Comparison of ENCODE assay signal across 8 cellular contexts in the genomic region with DNA sequence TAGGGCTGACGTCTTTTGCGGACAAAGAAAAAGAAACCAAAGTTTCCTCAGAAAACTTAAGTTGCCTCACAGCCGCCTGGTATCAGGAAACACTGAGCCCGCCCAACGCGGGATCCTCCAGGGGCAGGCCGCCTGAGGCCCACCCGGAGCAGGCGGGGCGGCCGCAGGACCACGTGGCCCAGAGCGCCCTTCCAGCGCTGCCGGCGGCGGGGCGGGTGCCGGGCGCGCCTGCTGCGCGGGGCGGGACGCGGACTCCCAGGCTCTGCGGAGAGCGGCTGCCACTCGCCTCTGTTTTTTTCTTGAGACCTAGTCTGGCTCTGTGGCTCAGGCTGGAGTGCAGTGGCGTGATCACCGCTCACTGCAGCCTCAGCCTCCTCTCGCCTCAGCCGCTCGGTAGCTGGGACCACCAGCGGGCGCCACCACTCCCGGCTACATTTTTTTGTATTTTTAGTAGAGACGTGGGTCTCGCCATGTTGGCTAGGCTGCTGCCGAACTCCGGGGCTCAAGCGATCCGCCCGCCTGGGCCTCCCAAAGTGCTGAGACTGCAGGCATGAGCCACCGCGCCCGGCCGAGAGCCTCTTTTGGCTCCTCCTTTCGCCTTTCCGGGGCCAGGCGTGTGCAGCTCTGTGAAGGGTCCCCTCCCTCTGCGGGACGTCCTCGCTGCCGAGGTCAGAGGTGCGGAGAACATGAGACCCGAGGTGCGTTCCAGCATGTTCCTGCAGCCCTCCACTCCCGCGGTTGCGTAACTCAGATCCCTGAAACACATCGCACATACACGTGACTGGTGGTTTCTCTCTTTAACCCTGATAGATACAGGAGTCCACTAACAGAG. TPM values are rescaled to one million over a fixed set of nuclear protein-coding genes. Genes with fewer than 3 reads are reported as not detected.
DNase-seq lines count a peak whose midpoint lies in the region; ATAC-seq, FAIRE-seq and TF ChIP-seq lines count a peak whose summit lies in the region.

No MANE protein-coding gene starts in this region.

- peak overlapping the region; percentile 35 for H2AFZ ChIP-seq in neuronal stem cell (ENCODE audit: low read length)

- H3K23ac ChIP-seq in neuronal stem cell (ENCODE audit: low read depth, low read length, poor library complexity), result no peak overlapping the region

- H3K4me2 ChIP-seq in neuronal stem cell (ENCODE audit: insufficient read depth, low read length, poor library complexity, severe bottlenecking), result peak overlapping the region; percentile 58

- H4K91ac ChIP-seq in neuronal stem cell (ENCODE audit: low read depth, low read length, poor library complexity), result peak overlapping the region; percentile 94

- peak overlapping the region; percentile 93 for H4K8ac ChIP-seq in neuronal stem cell (ENCODE audit: low read depth, low read length)

- peak; percentile 16 for TF ChIP-seq EP300 in suprapubic skin (IDR thresholded peaks at IDR 0.05)

- WGBS in neuronal stem cell (ENCODE audit: extremely low coverage in 2 of 2, insufficient read length in 2 of 2, insufficient replicate concordance in 1 of 2), 2 donors, result no CpG with 5 or more reads among the region's 63 CpGs
- 0% methylated on average over 39 of the region's 63 CpGs for WGBS in suprapubic skin

- peak; percentile 73 for ATAC-seq in GM21360 (IDR thresholded peaks at IDR 0.05; ENCODE audit: unreplicated experiment)

- H3K27ac ChIP-seq in SJCRH30, result peak overlapping the region; percentile 54
- H3K27ac ChIP-seq in neuronal stem cell (replicated peaks; ENCODE audit: low read length), result peak overlapping the region; percentile 70
- H3K27ac ChIP-seq in suprapubic skin, result peak overlapping the region; percentile 95

- H3K27me3 ChIP-seq in SJCRH30 (no peaks in the 10 kb centered on the region), neuronal stem cell (ENCODE audit: control insufficient read depth in 3 of 3, insufficient read depth in 3 of 3, low read depth in 1 of 3, low read length in 3 of 3) (no peaks in the 10 kb centered on the region), suprapubic skin (no peaks in the 10 kb centered on the region)

- H3K4ac ChIP-seq in neuronal stem cell (ENCODE audit: low read length), result no peak overlapping the region

- H3K79me1 ChIP-seq in neuronal stem cell (ENCODE audit: low read depth, low read length), result no peaks in the 10 kb centered on the region

- no peak for FAIRE-seq in frontal cortex (lab: Jason Lieb, UNC)

- H2BK5ac ChIP-seq in neuronal stem cell (ENCODE audit: low read length), result no peak overlapping the region

- DNase-seq in DMS153 (lab: John Stamatoyannopoulos, UW) (peak; percentile 40), HT1080 (ENCODE audit: low read depth) (peak; percentile 55), SJCRH30 (peak; percentile 40 to 48), frontal cortex (ENCODE audit: low spot score in 2 of 2) (peak; percentile 83 to 84), neuronal stem cell (ENCODE audit: low spot score) (no peak), suprapubic skin (ENCODE audit: low spot score in 2 of 2) (peak; percentile 92 to 93)
- DNase-seq in activated naive CD4-positive, alpha-beta T cell treated with Interleukin-2 at 50 U/mL for 16 hours, result peak; percentile 82

- H3K9me3 ChIP-seq in SJCRH30 (replicated peaks) (no peaks in the 10 kb centered on the region), neuronal stem cell (replicated peaks in 1 of 2; ENCODE audit: control insufficient read depth in 2 of 2, insufficient read depth in 1 of 2, low read depth in 1 of 2, low read length in 2 of 2) (peaks cover 0 to 11% of the 10 kb centered on the region in 2 donors), suprapubic skin (no peaks in the 10 kb centered on the region)

- H3K36me3 ChIP-seq in SJCRH30, result no peaks in the 10 kb centered on the region
- H3K36me3 ChIP-seq in neuronal stem cell (replicated peaks in 1 of 2; ENCODE audit: control insufficient read depth in 2 of 2, insufficient read depth in 2 of 2, low read length in 2 of 2), result no peaks in the 10 kb centered on the region
- no peaks in the 10 kb centered on the region for H3K36me3 ChIP-seq in suprapubic skin

- H2BK120ac ChIP-seq in neuronal stem cell (ENCODE audit: low read depth, low read length), result peak overlapping the region; percentile 55

- H3K4me3 ChIP-seq in SJCRH30, result peak overlapping the region; percentile 49
- peak overlapping the region in 1 of 2 donors; percentile 72 for H3K4me3 ChIP-seq in neuronal stem cell (ENCODE audit: low read length in 2 of 2)
- peak overlapping the region; percentile 67 for H3K4me3 ChIP-seq in suprapubic skin

- H2BK12ac ChIP-seq in neuronal stem cell (ENCODE audit: low read length), result no peak overlapping the region

- peak overlapping the region; percentile 95 for H3K18ac ChIP-seq in neuronal stem cell (ENCODE audit: low read length)

- H3K4me1 ChIP-seq in SJCRH30 (no peaks in the 10 kb centered on the region), neuronal stem cell (ENCODE audit: control insufficient read depth in 2 of 2, insufficient read depth in 1 of 2, low read depth in 1 of 2, low read length in 2 of 2) (peaks cover 0 to 2% of the 10 kb centered on the region in 2 donors), suprapubic skin (peaks cover 14% of the 10 kb centered on the region)

- no peak for TF ChIP-seq CTCF in suprapubic skin (IDR thresholded peaks at IDR 0.05)

- H3K9ac ChIP-seq in neuronal stem cell (ENCODE audit: low read depth, low read length, poor library complexity), result peak overlapping the region; percentile 72

- H2BK15ac ChIP-seq in neuronal stem cell (ENCODE audit: low read length), result peak overlapping the region; percentile 37

- peak in 1 of 2 donors; percentile 51 for TF ChIP-seq POLR2A in suprapubic skin (IDR thresholded peaks at IDR 0.05)

- peak overlapping the region; percentile 47 for H3K14ac ChIP-seq in neuronal stem cell (ENCODE audit: low read length)

- no peak overlapping the region for H2AK5ac ChIP-seq in neuronal stem cell (ENCODE audit: low read depth, low read length)

RNA-seq across cellular contexts. Expression of a gene that starts 11.6 kb away (rescaled TPM):
- total RNA-seq in HT1080 (2014; rRNA removed; shearing (Covaris generic)), result 325 and 365 TPM in 2 replicates
- polyA plus RNA-seq in HT1080 (2015; cell fraction: cytosol; rRNA removed), result 216 and 231 TPM in 2 replicates
- polyA plus RNA-seq in HT1080 (2015; cell fraction: nucleus; rRNA removed), result 289 and 314 TPM in 2 replicates
- total RNA-seq in SJCRH30 (2014; rRNA removed; shearing (Covaris generic)), result 63.2 and 64.7 TPM in 2 replicates
- total RNA-seq in frontal cortex (97.4 TPM), suprapubic skin (100 to 1,000 TPM; 180 to 248 (median 217) TPM)
- 114 TPM for polyA plus RNA-seq in neuronal stem cell (2013, experiment 1 of 2)
- 114 TPM for polyA plus RNA-seq in neuronal stem cell (2013, experiment 2 of 2)

RNA-seq across cellular contexts. Expression of a gene that starts 16.3 kb away (rescaled TPM):
- total RNA-seq in HT1080 (2014; rRNA removed; shearing (Covaris generic)), result 1.0 and 1.4 TPM in 2 replicates
- polyA plus RNA-seq in HT1080 (2015; cell fraction: cytosol; rRNA removed), result 1.2 TPM in 2 replicates
- 0.49 and 0.57 TPM in 2 replicates for polyA plus RNA-seq in HT1080 (2015; cell fraction: nucleus; rRNA removed)
- 0.18 and 0.38 TPM in 2 replicates for total RNA-seq in SJCRH30 (2014; rRNA removed; shearing (Covaris generic))
- total RNA-seq in frontal cortex, result 10.6 TPM
- 3.7 TPM for polyA plus RNA-seq in neuronal stem cell (2013, experiment 1 of 2)
- 3.3 TPM for polyA plus RNA-seq in neuronal stem cell (2013, experiment 2 of 2)
- 10 to 100 TPM in 2 of 4 donors, 1 to 10 TPM in 2; 6.5 to 16.0 (median 10.8) TPM for total RNA-seq in suprapubic skin

RNA-seq across cellular contexts. Expression of a gene that starts 49.1 kb away (rescaled TPM):
- not detected in 2 replicates for total RNA-seq in HT1080 (2014; rRNA removed; shearing (Covaris generic))
- polyA plus RNA-seq in HT1080 (2015; cell fraction: cytosol; rRNA removed), result not detected in 2 replicates
- polyA plus RNA-seq in HT1080 (2015; cell fraction: nucleus; rRNA removed), result not detected in 2 replicates
- not detected in 2 replicates for total RNA-seq in SJCRH30 (2014; rRNA removed; shearing (Covaris generic))
- total RNA-seq in frontal cortex, result not detected
- not detected for polyA plus RNA-seq in neuronal stem cell (2013, experiment 1 of 2)
- polyA plus RNA-seq in neuronal stem cell (2013, experiment 2 of 2), result not detected
- total RNA-seq in suprapubic skin, result not detected
